ENCODE assay signal across 26 cellular contexts in the genomic region with DNA sequence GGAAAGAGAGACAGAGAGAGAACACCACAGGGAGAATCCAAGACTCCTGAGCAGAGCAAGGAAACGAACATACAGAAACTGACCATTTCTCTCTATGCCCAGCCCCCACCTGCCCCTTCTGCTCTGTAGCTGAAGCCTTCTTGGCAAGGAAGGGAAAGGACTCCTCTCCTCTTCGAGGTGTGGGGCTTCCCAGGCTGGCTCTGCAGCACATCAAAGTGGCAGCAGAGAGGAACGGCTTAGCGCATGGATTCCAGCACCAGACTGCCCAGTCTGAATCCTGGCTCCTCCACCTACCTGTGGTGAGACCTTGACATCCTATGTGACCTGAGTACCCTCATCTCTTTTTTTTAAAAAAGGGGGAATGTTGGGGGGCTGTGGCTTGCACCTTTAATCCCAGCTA.
DNase-seq lines count a peak whose midpoint lies in the region; ATAC-seq, FAIRE-seq and TF ChIP-seq lines count a peak whose summit lies in the region.
"Had no signal": no experiment of that assay in that cellular context is flagged by ENCODE, and none has a peak within 500 bp of the region (broad histone marks: within the 10 kb centered on the region; RNA-seq: fewer than 3 reads in every experiment).

No MANE protein-coding gene starts in this region.

- peaks cover 66% of the 10 kb centered on the region for H3K79me2 ChIP-seq in keratinocyte (ENCODE audit: control insufficient read depth, insufficient read depth, low read length)

- H3K79me1 ChIP-seq in IMR-90 (ENCODE audit: low read depth in 1 of 2, low read length in 2 of 2), result peaks cover 0 to 11% of the 10 kb centered on the region in 2 experiments; a peak in 1 of 4 replicates

- H4K5ac ChIP-seq in IMR-90 (ENCODE audit: low read depth, low read length), result no peak overlapping the region

- DNase-seq in IMR-90 (no peak), cerebellum (ENCODE audit: low spot score) (peak; percentile 45), keratinocyte (ENCODE audit: low read depth, low spot score) (no peak), HUDEP-2 (lab: John Stamatoyannopoulos, UW; ENCODE audit: unreplicated experiment in 76 of 76) (no peak), NCI-H1092 treated with DMSO at 0.1 percent for 48 hours (lab: John Stamatoyannopoulos, UW) (no peak)
- DNase-seq in stimulated activated naive CD8-positive, alpha-beta T cell treated with anti-CD3 and anti-CD28 coated beads, Interleukin-15, Interleukin-2, amounts not matched to agents 100 U/mL and 50 U/mL, for 24 hours, result no peak
- DNase-seq: AML-193; Calu3; CD8-positive, alpha-beta T cell; GDM1; NCI-H1048; NCI-H1417 treated with DMSO at 0.1 percent for 48 hours; NCI-H1694 treated with DMSO at 0.1 percent for 48 hours; NCI-H2081; NCI-H2227 treated with DMSO at 0.1 percent for 48 hours; NCI-H510A; NCI-H69; SK-N-SH; SW 1271 had no signal

- H3K18ac ChIP-seq in IMR-90 (ENCODE audit: low read depth, low read length), result no peak overlapping the region

- CTCF ChIA-PET in IMR-90 (lab: Yijun Ruan, JAX), result no interaction called here

- H2AK9ac ChIP-seq in IMR-90 (replicated peaks; ENCODE audit: low read depth, low read length, poor library complexity), result no peak overlapping the region

- H3K56ac ChIP-seq in IMR-90 (ENCODE audit: extremely low read depth, insufficient read depth, low read length), result no peak overlapping the region

- H3K36me3 ChIP-seq in BLaER1 treated with 17β-estradiol and CSF1 and Interleukin-3, amounts not matched to agents 10 nM and 100 nM, result peaks cover under 1 to 64% (median 22%) of the 10 kb centered on the region in 11 experiments; a peak in 20 of 22 replicates
- H3K36me3 ChIP-seq in IMR-90 (ENCODE audit: control insufficient read depth, insufficient read depth, low read length), result no peaks in the 10 kb centered on the region
- peaks cover 23 to 41% of the 10 kb centered on the region in 2 experiments for H3K36me3 ChIP-seq in keratinocyte (ENCODE audit: control insufficient read depth in 2 of 2, extremely low read depth in 1 of 2, insufficient read depth in 2 of 2, low read length in 2 of 2)

- no peak overlapping the region for H2BK15ac ChIP-seq in IMR-90 (ENCODE audit: low read depth, low read length)

- H3K23ac ChIP-seq in IMR-90 (ENCODE audit: low read depth, low read length), result no peak overlapping the region

- TF ChIP-seq CTCF in IMR-90 (conservative IDR thresholded peaks at IDR 0.05; ENCODE audit: low read depth, low read length) (no peak), keratinocyte (optimal IDR thresholded peaks at IDR 0.05 in 1 of 3, IDR thresholded peaks at IDR 0.05 in 1 of 3, conservative IDR thresholded peaks at IDR 0.05 in 1 of 3; ENCODE audit: extremely low read depth in 1 of 3, insufficient read depth in 2 of 3, low read length in 3 of 3) (peak in 1 of 3 experiments; percentile 8)

- no peak for TF ChIP-seq POLR2A in IMR-90 (IDR thresholded peaks at IDR 0.05; ENCODE audit: low read depth, low read length)

- peaks cover 72 to 100% (median 95%) of the 10 kb centered on the region in 10 experiments for H3K4me1 ChIP-seq in BLaER1 treated with 17β-estradiol and CSF1 and Interleukin-3, amounts not matched to agents 10 nM and 100 nM
- H3K4me1 ChIP-seq in IMR-90 (ENCODE audit: control insufficient read depth, insufficient read depth, low read length) (peaks cover 8% of the 10 kb centered on the region), keratinocyte (ENCODE audit: control insufficient read depth, extremely low read depth, insufficient read depth, low read length) (peaks cover 90% of the 10 kb centered on the region)

- no peak overlapping the region for H2BK120ac ChIP-seq in IMR-90 (ENCODE audit: low read depth, low read length)

- H3K27me3 ChIP-seq in BLaER1 treated with 17β-estradiol and CSF1 and Interleukin-3, amounts not matched to agents 10 nM and 100 nM, result no peaks in the 10 kb centered on the region
- H3K27me3 ChIP-seq in IMR-90 (ENCODE audit: control insufficient read depth, insufficient read depth, low read length), result no peaks in the 10 kb centered on the region
- H3K27me3 ChIP-seq in keratinocyte (ENCODE audit: control insufficient read depth, extremely low read depth, insufficient read depth, low read length), result no peaks in the 10 kb centered on the region

- H4K8ac ChIP-seq in IMR-90 (ENCODE audit: low read depth in 2 of 2, low read length in 2 of 2), result no peak overlapping the region

- H3K27ac ChIP-seq in BLaER1 treated with 17β-estradiol and CSF1 and Interleukin-3, amounts not matched to agents 10 nM and 100 nM, result 0 out of 22 replicates have a peak overlapping the region, but pooled peaks of 2 of the 11 experiments have one; percentile 23 to 54
- H3K27ac ChIP-seq in IMR-90 (ENCODE audit: insufficient read depth, low read length) (no peak overlapping the region), keratinocyte (ENCODE audit: control insufficient read depth, insufficient read depth, low read length) (peak overlapping the region; percentile 38)
- H3K27ac ChIP-seq: KMS-11 had no signal

- intact Hi-C loops in IMR-90 (cut with micrococcal nuclease), result no loop called here

- no peak overlapping the region for H2BK5ac ChIP-seq in IMR-90 (ENCODE audit: low read depth, low read length, poor library complexity, severe bottlenecking)

- peaks cover 17 to 92% (median 37%) of the 10 kb centered on the region in 11 experiments; a peak in 20 of 22 replicates for H4K20me1 ChIP-seq in BLaER1 treated with 17β-estradiol and CSF1 and Interleukin-3, amounts not matched to agents 10 nM and 100 nM
- H4K20me1 ChIP-seq in IMR-90 (ENCODE audit: insufficient read depth, low read length) (peaks cover 9% of the 10 kb centered on the region; the same call in 1 of the 2 replicates), keratinocyte (ENCODE audit: control insufficient read depth, extremely low read depth, insufficient read depth, low read length) (peaks cover 14% of the 10 kb centered on the region)

- peak overlapping the region; percentile 23 to 82 (median 71); a peak in 18 of 22 replicates for H3K4me2 ChIP-seq in BLaER1 treated with 17β-estradiol and CSF1 and Interleukin-3, amounts not matched to agents 10 nM and 100 nM
- H3K4me2 ChIP-seq in IMR-90 (ENCODE audit: low read depth, low read length) (no peak overlapping the region), keratinocyte (ENCODE audit: control insufficient read depth, extremely low read depth, insufficient read depth, low read depth, low read length) (peak overlapping the region; percentile 23)
- H3K4me2 ChIP-seq: A549, KMS-11, SK-N-SH had no signal

- dilution Hi-C loops in IMR-90 (cut with HindIII; ENCODE audit: low sequenced_read_pairs, unreplicated experiment) (no loop called here), keratinocyte (cut with MboI; ENCODE audit: extremely low pct_ligation_motif_present, low sequenced_read_pairs) (no loop called here)

- no peak overlapping the region for H4K91ac ChIP-seq in IMR-90 (ENCODE audit: insufficient read depth, low read depth, low read length)

- ATAC-seq in IMR-90 (ENCODE audit: low read depth) (no peak), HG02623 (IDR thresholded peaks at IDR 0.05; ENCODE audit: unreplicated experiment) (no peak)
- no peak for ATAC-seq in stimulated activated naive CD8-positive, alpha-beta T cell treated with anti-CD3 and anti-CD28 coated beads, Interleukin-15, Interleukin-2, amounts not matched to agents 100 U/mL and 50 U/mL, for 24 hours
- ATAC-seq: CD8-positive, alpha-beta T cell; HCT116; Panc1 had no signal

- no peak overlapping the region for H3K4ac ChIP-seq in IMR-90 (ENCODE audit: low read depth, low read length)

- H2AFZ ChIP-seq in IMR-90 (replicated peaks; ENCODE audit: low read length, poor library complexity) (no peak overlapping the region), keratinocyte (ENCODE audit: control insufficient read depth, low read length) (no peak overlapping the region)

- BruUV-seq in IMR-90 (replicated peaks; lab: Mats Ljungman, UMichigan), result no TSS peak

- H3K14ac ChIP-seq in IMR-90 (replicated peaks; ENCODE audit: low read depth, low read length), result no peak overlapping the region

- peaks cover 0 to 9% (median 0%) of the 10 kb centered on the region in 11 experiments; a peak in 5 of 22 replicates for H3K9me3 ChIP-seq in BLaER1 treated with 17β-estradiol and CSF1 and Interleukin-3, amounts not matched to agents 10 nM and 100 nM (replicated peaks in 1 of 11)
- H3K9me3 ChIP-seq in IMR-90 (ENCODE audit: control insufficient read depth, insufficient read depth, low read length), result peaks cover 2% of the 10 kb centered on the region
- no peaks in the 10 kb centered on the region for H3K9me3 ChIP-seq in keratinocyte (ENCODE audit: control insufficient read depth, low read depth, low read length)
- H3K9me3 ChIP-seq: SK-N-SH had no signal

- 0 out of 2 replicates have a peak overlapping the region, but pooled peaks have one; percentile 4 for H2AK5ac ChIP-seq in IMR-90 (ENCODE audit: low read depth, low read length)

- H3K9me1 ChIP-seq in IMR-90 (ENCODE audit: insufficient read depth, low read length) (peaks cover 17% of the 10 kb centered on the region), keratinocyte (ENCODE audit: control insufficient read depth, extremely low read depth, insufficient read depth, low read length) (peaks cover 13% of the 10 kb centered on the region)

- no peak overlapping the region for H2BK20ac ChIP-seq in IMR-90 (ENCODE audit: low read depth, low read length)

- TF ChIP-seq RAD21 in IMR-90 (IDR thresholded peaks at IDR 0.05; ENCODE audit: low read length), result no peak

- FAIRE-seq in keratinocyte (lab: Jason Lieb, UNC), result no peak
- FAIRE-seq: A549, GM12892 had no signal

- POLR2A ChIA-PET in IMR-90 (lab: Charles Lee; ENCODE audit: unreplicated experiment), result no interaction called here

- in situ Hi-C loops in IMR-90 (cut with MboI; ENCODE audit: low sequenced_read_pairs), result no loop called here

- peak overlapping the region in 2 of 11 experiments; percentile 10 to 44; a peak in 2 of 22 replicates for H3K9ac ChIP-seq in BLaER1 treated with 17β-estradiol and CSF1 and Interleukin-3, amounts not matched to agents 10 nM and 100 nM
- H3K9ac ChIP-seq in IMR-90 (ENCODE audit: low read depth, low read length), result no peak overlapping the region
- peak overlapping the region; percentile 10 for H3K9ac ChIP-seq in keratinocyte (ENCODE audit: control insufficient read depth, extremely low read depth, insufficient read depth, low read length)
- H3K9ac ChIP-seq: KMS-11, SK-N-SH had no signal

- no peak overlapping the region for H3K4me3 ChIP-seq in BLaER1 treated with 17β-estradiol and CSF1 and Interleukin-3, amounts not matched to agents 10 nM and 100 nM
- H3K4me3 ChIP-seq in IMR-90 (ENCODE audit: insufficient read depth, low read depth, low read length), result no peak overlapping the region
- no peak overlapping the region for H3K4me3 ChIP-seq in keratinocyte (ENCODE audit: control insufficient read depth in 2 of 3, extremely low read depth in 1 of 3, insufficient read depth in 2 of 3, low read depth in 1 of 3, low read length in 3 of 3)
- H3K4me3 ChIP-seq: A549 had no signal

- WGBS in IMR-90 (ENCODE audit: extremely low coverage in 2 of 2, insufficient read length in 1 of 2), 2 experiments, result no CpG with 5 or more reads among the region's 4 CpGs

TF ChIP-seq in IMR-90, 13 proteins besides CTCF, POLR2A, EP300 and RAD21:
- no peak for TF ChIP-seq SMC3 (IDR thresholded peaks at IDR 0.05; ENCODE audit: low read depth, low read length)
